ENCODE assay signal across 2 cellular contexts in the genomic region with DNA sequence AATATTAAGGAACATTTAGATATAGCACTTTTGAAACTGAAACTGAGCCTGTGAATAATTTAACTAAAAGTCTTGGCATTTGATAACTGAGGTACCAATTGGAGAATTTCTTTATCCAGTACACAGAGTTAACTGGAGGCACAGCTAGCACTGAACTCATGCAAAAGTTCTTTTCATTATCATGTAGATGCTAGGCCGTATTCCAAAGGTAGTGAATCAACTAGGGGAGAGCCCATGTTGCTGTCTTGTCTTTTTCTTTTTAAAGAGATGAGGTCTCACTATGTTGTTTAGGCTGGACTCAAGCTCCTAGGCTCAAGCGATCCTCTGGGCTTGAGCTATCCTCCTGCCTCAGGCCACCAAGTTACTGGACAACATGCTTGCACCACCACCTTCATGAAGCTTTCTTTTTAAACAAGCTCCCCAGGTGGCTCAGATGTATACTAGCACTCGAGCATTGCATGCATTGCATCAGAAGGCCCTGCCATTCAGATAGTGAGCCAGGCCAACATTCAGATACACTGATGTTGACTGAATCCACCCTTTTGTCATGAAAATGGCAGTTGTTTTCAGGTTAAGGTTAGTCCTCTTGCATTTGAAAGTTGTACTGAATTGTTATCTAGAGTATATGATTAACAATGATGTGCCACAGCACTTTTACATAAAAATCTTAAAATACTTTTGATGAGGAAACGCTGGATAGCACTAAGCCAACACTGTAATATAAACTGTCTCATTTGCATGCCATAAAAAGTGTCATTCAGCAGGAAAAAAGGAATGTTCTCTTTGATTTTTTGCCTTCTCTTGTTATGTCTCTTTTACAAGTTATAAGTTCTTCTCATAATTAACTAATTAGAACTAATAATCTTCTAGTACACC.
TF ChIP-seq lines count a peak whose summit lies in the region.

No MANE protein-coding gene starts in this region.

TF ChIP-seq in HCT116, 20 proteins besides CTCF, POLR2A, EP300 and RAD21:
- TF ChIP-seq EZH2phosphoT487 (IDR thresholded peaks at IDR 0.05; ENCODE audit: borderline replicate concordance) (no peak), EZH2 (IDR thresholded peaks at IDR 0.05) (no peak), MAX (IDR thresholded peaks at IDR 0.05) (no peak), JUND (IDR thresholded peaks at IDR 0.05) (no peak), CBX3 (IDR thresholded peaks at IDR 0.05; ENCODE audit: low read depth) (no peak), CEBPB (IDR thresholded peaks at IDR 0.05; ENCODE audit: low read depth) (0 out of 2 replicates have a peak, but pooled peaks have one; percentile 26)

TF ChIP-seq in WTC11, 78 proteins besides CTCF, POLR2A, EP300 and RAD21:
- 0 out of 2 replicates have a peak, but pooled peaks have one; percentile 43 for TF ChIP-seq FOXK1 (CRISPR knock-in tag; IDR thresholded peaks at IDR 0.05)
- TF ChIP-seq JAZF1 (CRISPR knock-in tag; IDR thresholded peaks at IDR 0.05): no peak
- 0 out of 2 replicates have a peak, but pooled peaks have one; percentile 37 for TF ChIP-seq ZNF396 (CRISPR knock-in tag; IDR thresholded peaks at IDR 0.05; ENCODE audit: borderline replicate concordance)
- TF ChIP-seq NR2C2 (CRISPR knock-in tag; IDR thresholded peaks at IDR 0.05): no peak
- no peak for TF ChIP-seq PRDM15 (CRISPR knock-in tag; IDR thresholded peaks at IDR 0.05)
- 0 out of 2 replicates have a peak, but pooled peaks have one; percentile 51 for TF ChIP-seq ZSCAN18 (CRISPR knock-in tag; IDR thresholded peaks at IDR 0.05)
- no peak for TF ChIP-seq ESRRA (CRISPR knock-in tag; IDR thresholded peaks at IDR 0.05; ENCODE audit: borderline replicate concordance)
- no peak for TF ChIP-seq CBFB (CRISPR knock-in tag; IDR thresholded peaks at IDR 0.05; ENCODE audit: low read depth)
- peak; percentile 33; the same call in 1 of the 2 replicates for TF ChIP-seq CREM (CRISPR knock-in tag; IDR thresholded peaks at IDR 0.05)
- peak; percentile 57; the same call in 1 of the 2 replicates for TF ChIP-seq FOXP4 (CRISPR knock-in tag; IDR thresholded peaks at IDR 0.05)
- TF ChIP-seq NR3C1 (CRISPR knock-in tag; conservative IDR thresholded peaks at IDR 0.05; ENCODE audit: low read depth): no peak
- TF ChIP-seq ELF4 (CRISPR knock-in tag; IDR thresholded peaks at IDR 0.05; ENCODE audit: low read depth): no peak
- TF ChIP-seq NR1H2 (CRISPR knock-in tag; IDR thresholded peaks at IDR 0.05): no peak
- TF ChIP-seq GABPB1 (CRISPR knock-in tag; IDR thresholded peaks at IDR 0.05): peak; percentile 84
- TF ChIP-seq, protein P1, sequence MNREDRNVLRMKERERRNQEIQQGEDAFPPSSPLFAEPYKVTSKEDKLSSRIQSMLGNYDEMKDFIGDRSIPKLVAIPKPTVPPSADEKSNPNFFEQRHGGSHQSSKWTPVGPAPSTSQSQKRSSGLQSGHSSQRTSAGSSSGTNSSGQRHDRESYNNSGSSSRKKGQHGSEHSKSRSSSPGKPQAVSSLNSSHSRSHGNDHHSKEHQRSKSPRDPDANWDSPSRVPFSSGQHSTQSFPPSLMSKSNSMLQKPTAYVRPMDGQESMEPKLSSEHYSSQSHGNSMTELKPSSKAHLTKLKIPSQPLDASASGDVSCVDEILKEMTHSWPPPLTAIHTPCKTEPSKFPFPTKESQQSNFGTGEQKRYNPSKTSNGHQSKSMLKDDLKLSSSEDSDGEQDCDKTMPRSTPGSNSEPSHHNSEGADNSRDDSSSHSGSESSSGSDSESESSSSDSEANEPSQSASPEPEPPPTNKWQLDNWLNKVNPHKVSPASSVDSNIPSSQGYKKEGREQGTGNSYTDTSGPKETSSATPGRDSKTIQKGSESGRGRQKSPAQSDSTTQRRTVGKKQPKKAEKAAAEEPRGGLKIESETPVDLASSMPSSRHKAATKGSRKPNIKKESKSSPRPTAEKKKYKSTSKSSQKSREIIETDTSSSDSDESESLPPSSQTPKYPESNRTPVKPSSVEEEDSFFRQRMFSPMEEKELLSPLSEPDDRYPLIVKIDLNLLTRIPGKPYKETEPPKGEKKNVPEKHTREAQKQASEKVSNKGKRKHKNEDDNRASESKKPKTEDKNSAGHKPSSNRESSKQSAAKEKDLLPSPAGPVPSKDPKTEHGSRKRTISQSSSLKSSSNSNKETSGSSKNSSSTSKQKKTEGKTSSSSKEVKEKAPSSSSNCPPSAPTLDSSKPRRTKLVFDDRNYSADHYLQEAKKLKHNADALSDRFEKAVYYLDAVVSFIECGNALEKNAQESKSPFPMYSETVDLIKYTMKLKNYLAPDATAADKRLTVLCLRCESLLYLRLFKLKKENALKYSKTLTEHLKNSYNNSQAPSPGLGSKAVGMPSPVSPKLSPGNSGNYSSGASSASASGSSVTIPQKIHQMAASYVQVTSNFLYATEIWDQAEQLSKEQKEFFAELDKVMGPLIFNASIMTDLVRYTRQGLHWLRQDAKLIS (CRISPR knock-in tag; IDR thresholded peaks at IDR 0.05; ENCODE audit: borderline replicate concordance): no peak
- TF ChIP-seq FOXJ3 (CRISPR knock-in tag; IDR thresholded peaks at IDR 0.05; ENCODE audit: borderline replicate concordance): no peak
- no peak for TF ChIP-seq ZNF317 (CRISPR knock-in tag; IDR thresholded peaks at IDR 0.05; ENCODE audit: borderline replicate concordance, low read depth)
